ENCODE assay signal across 25 cellular contexts in the genomic region with DNA sequence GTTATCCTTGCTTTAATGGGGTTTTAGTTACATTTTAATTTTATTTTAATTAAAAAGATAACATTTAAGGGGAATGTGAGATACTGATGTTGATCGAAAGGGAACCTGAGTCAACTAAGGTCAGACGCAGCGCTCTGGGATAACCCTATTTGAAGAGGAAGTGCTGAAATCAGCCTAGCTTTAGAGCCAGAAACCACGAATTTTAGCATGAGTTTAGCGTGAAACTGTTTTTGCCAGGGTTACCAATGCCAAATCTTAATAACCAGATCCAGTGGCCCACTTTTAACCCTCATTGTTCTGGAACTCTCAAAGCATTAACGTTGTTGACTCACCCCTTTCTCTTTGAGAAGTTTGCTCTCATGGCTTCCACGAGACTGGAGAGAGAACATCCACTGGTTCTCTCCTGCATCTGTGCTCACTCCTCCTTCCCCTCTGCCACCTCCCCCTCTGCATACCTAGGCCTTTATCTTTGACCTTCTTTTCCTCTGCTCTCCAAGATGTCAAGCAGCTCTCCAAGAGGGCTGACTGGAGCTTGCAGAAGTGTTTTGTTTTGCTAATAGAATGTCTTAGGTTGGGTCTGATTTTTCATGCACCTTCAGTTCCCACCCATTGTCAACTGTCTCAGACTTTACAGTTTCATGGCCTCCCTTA.
"Had no signal": no experiment of that assay in that cellular context is flagged by ENCODE, and none has a peak within 500 bp of the region (broad histone marks: within the 10 kb centered on the region; RNA-seq: fewer than 3 reads in every experiment).

No MANE protein-coding gene starts in this region.

- DNase-seq: activated CD4-positive, alpha-beta T cell treated with anti-CD3 and anti-CD28 coated beads, Interleukin-2, amount 10 ng/mL, durations not matched to agents 7 days and 5 days; activated CD8-positive, alpha-beta memory T cell treated with anti-CD3 and anti-CD28 coated beads, Interleukin-2, amount 50 U/mL, for 4 hours; activated effector memory CD4-positive, alpha-beta T cell treated with Interleukin-2 at 50 U/mL for 16 hours; activated naive CD4-positive, alpha-beta T cell treated with anti-CD3 and anti-CD28 coated beads, Interleukin-2, amount 50 U/mL, for 16 hours; activated T-cell treated with anti-CD3 and anti-CD28 coated beads, Interleukin-2, amount 50 U/mL, for 48 hours; dermis blood vessel endothelial cell; effector memory CD4-positive, alpha-beta T cell; foreskin fibroblast; glutamatergic neuron; hypothalamus; islet precursor cell; natural killer cell; pancreas; sigmoid colon; spleen; stimulated activated CD4-positive, alpha-beta T cell treated with anti-CD3 and anti-CD28 coated beads, Interleukin-4, amount 100 ng/mL, for 4 hours; stimulated activated naive B cell treated with anti-CD40 and anti-IgM and Interleukin-4, amounts not matched to agents 10 μg/mL and 1 μg/mL and 100 μg/mL, for 72 hours; T1000 had no signal

- H3K27ac Mint-ChIP-seq: activated CD4-positive, alpha-beta T cell treated with anti-CD3 and anti-CD28 coated beads, Interleukin-2, amount 10 ng/mL, durations not matched to agents 7 days and 5 days; natural killer cell; stimulated activated naive B cell treated with anti-CD40 and anti-IgM and Interleukin-4, amounts not matched to agents 10 μg/mL and 1 μg/mL and 100 μg/mL, for 72 hours had no signal

- H3K9me3 ChIP-seq: esophagus muscularis mucosa, pancreas, sigmoid colon had no signal

- H3K9me3 Mint-ChIP-seq: natural killer cell had no signal

- ATAC-seq: activated CD4-positive, CD25-positive, alpha-beta regulatory T cell treated with anti-CD3 and anti-CD28 coated beads, Interleukin-2, amount 50 U/mL, for 24 hours; left lobe of liver; natural killer cell; pancreas; stimulated activated naive B cell treated with anti-CD40 and anti-IgM and Interleukin-4, amounts not matched to agents 10 μg/mL and 1 μg/mL and 100 μg/mL, for 72 hours had no signal

- H3K4me3 ChIP-seq: esophagus muscularis mucosa, pancreas, sigmoid colon, spleen had no signal

- H3K36me3 Mint-ChIP-seq: natural killer cell had no signal

- FAIRE-seq: astrocyte, bronchial epithelial cell, endothelial cell of umbilical vein, pancreas, urothelium cell line had no signal

- H3K27ac ChIP-seq: pancreas, spleen had no signal

- H3K4me3 Mint-ChIP-seq: activated CD4-positive, alpha-beta T cell treated with anti-CD3 and anti-CD28 coated beads, Interleukin-2, amount 10 ng/mL, durations not matched to agents 7 days and 5 days; natural killer cell; stimulated activated naive B cell treated with anti-CD40 and anti-IgM and Interleukin-4, amounts not matched to agents 10 μg/mL and 1 μg/mL and 100 μg/mL, for 72 hours had no signal

- H3K36me3 ChIP-seq: esophagus muscularis mucosa, pancreas, sigmoid colon, spleen had no signal

- H3K27me3 ChIP-seq: esophagus muscularis mucosa, pancreas, sigmoid colon, spleen had no signal

- H3K4me1 ChIP-seq: pancreas had no signal

- H3K4me1 Mint-ChIP-seq: stimulated activated naive B cell treated with anti-CD40 and anti-IgM and Interleukin-4, amounts not matched to agents 10 μg/mL and 1 μg/mL and 100 μg/mL, for 72 hours had no signal
